1 cellular context compared by ENCODE assay signal in the genomic region with DNA sequence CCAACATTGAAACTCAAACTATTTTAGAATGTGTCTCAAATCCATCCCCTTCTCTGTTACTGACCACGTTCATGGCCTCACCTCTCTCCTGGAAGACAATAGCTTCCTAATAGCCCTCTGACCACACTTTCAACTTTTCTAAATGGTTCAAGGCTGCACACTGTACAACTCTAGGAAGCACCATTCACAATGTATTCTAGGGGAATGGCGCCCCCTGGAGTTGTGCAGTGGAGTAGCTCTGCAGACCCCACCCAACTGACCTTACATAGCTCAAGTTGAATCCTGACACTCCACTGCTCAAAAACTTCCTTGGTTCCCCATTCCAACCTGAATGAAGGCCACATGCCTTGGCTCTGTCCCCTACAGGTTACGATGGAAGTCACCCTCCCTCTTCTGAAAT.
TF ChIP-seq lines count a peak whose summit lies in the region.

No MANE protein-coding gene starts in this region.

TF ChIP-seq in GM23338, 12 proteins besides CTCF, POLR2A, EP300 and RAD21 (continued from another document):
- TF ChIP-seq EZH2 (IDR thresholded peaks at IDR 0.05; ENCODE audit: low read depth, unreplicated experiment) (no peak), JUNB (IDR thresholded peaks at IDR 0.05; ENCODE audit: unreplicated experiment) (no peak), STAT1 (IDR thresholded peaks at IDR 0.05; ENCODE audit: unreplicated experiment) (no peak), CREB1 (CRISPR knock-in tag; IDR thresholded peaks at IDR 0.05; ENCODE audit: low read depth) (no peak), EZH2phosphoT487 (IDR thresholded peaks at IDR 0.05; ENCODE audit: unreplicated experiment) (no peak), NANOG (IDR thresholded peaks at IDR 0.05; ENCODE audit: borderline replicate concordance) (no peak)
- TF ChIP-seq, protein P1, sequence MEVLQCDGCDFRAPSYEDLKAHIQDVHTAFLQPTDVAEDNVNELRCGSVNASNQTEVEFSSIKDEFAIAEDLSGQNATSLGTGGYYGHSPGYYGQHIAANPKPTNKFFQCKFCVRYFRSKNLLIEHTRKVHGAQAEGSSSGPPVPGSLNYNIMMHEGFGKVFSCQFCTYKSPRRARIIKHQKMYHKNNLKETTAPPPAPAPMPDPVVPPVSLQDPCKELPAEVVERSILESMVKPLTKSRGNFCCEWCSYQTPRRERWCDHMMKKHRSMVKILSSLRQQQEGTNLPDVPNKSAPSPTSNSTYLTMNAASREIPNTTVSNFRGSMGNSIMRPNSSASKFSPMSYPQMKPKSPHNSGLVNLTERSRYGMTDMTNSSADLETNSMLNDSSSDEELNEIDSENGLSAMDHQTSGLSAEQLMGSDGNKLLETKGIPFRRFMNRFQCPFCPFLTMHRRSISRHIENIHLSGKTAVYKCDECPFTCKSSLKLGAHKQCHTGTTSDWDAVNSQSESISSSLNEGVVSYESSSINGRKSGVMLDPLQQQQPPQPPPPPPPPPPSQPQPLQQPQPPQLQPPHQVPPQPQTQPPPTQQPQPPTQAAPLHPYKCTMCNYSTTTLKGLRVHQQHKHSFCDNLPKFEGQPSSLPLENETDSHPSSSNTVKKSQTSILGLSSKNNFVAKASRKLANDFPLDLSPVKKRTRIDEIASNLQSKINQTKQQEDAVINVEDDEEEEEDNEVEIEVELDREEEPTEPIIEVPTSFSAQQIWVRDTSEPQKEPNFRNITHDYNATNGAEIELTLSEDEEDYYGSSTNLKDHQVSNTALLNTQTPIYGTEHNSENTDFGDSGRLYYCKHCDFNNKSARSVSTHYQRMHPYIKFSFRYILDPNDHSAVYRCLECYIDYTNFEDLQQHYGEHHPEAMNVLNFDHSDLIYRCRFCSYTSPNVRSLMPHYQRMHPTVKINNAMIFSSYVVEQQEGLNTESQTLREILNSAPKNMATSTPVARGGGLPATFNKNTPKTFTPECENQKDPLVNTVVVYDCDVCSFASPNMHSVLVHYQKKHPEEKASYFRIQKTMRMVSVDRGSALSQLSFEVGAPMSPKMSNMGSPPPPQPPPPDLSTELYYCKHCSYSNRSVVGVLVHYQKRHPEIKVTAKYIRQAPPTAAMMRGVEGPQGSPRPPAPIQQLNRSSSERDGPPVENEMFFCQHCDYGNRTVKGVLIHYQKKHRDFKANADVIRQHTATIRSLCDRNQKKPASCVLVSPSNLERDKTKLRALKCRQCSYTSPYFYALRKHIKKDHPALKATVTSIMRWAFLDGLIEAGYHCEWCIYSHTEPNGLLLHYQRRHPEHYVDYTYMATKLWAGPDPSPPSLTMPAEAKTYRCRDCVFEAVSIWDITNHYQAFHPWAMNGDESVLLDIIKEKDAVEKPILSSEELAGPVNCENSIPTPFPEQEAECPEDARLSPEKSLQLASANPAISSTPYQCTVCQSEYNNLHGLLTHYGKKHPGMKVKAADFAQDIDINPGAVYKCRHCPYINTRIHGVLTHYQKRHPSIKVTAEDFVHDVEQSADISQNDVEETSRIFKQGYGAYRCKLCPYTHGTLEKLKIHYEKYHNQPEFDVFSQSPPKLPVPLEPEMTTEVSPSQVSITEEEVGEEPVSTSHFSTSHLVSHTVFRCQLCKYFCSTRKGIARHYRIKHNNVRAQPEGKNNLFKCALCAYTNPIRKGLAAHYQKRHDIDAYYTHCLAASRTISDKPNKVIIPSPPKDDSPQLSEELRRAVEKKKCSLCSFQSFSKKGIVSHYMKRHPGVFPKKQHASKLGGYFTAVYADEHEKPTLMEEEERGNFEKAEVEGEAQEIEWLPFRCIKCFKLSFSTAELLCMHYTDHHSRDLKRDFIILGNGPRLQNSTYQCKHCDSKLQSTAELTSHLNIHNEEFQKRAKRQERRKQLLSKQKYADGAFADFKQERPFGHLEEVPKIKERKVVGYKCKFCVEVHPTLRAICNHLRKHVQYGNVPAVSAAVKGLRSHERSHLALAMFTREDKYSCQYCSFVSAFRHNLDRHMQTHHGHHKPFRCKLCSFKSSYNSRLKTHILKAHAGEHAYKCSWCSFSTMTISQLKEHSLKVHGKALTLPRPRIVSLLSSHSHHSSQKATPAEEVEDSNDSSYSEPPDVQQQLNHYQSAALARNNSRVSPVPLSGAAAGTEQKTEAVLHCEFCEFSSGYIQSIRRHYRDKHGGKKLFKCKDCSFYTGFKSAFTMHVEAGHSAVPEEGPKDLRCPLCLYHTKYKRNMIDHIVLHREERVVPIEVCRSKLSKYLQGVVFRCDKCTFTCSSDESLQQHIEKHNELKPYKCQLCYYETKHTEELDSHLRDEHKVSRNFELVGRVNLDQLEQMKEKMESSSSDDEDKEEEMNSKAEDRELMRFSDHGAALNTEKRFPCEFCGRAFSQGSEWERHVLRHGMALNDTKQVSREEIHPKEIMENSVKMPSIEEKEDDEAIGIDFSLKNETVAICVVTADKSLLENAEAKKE (CRISPR knock-in tag; IDR thresholded peaks at IDR 0.05) = no peak
TF ChIP-seq in GM23338: peak in this region for 0.
